ENCODE assay signal across 8 cellular contexts in the genomic region with DNA sequence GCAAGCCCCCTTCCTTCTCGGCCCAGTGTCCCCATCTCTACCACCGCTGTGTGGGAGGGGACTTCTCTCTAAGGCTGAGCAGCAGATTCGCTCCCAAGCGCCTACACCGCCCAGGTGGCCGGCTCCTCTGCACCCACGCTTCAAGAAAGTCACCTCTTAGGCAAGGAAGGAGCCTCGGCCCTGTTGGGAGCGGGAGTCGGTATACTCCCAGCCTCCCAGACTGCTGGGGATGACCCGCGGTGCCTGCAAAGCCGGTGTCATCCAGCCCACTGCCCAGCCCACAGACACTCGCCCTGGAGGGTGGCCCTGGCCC. TPM values are rescaled to one million over a fixed set of nuclear protein-coding genes. Genes with fewer than 3 reads are reported as not detected.
DNase-seq lines count a peak whose midpoint lies in the region; ATAC-seq and TF ChIP-seq lines count a peak whose summit lies in the region.
"Had no signal": no experiment of that assay in that cellular context is flagged by ENCODE, and none has a peak within 500 bp of the region (broad histone marks: within the 10 kb centered on the region; RNA-seq: fewer than 3 reads in every experiment).

No MANE protein-coding gene starts in this region.

- no peak for ATAC-seq in activated CD8-positive, alpha-beta T cell treated with anti-CD3 and anti-CD28 coated beads for 36 hours
- ATAC-seq in stimulated activated effector memory CD8-positive, alpha-beta T cell treated with anti-CD3 and anti-CD28 coated beads, Interleukin-12 subunit alpha, Interleukin-12 subunit beta, amount 100 ng/mL, for 72 hours = peak; percentile 19
- ATAC-seq in HG03439 (IDR thresholded peaks at IDR 0.05; ENCODE audit: unreplicated experiment) (no peak), GM21737 (IDR thresholded peaks at IDR 0.05; ENCODE audit: unreplicated experiment) (no peak), HG02759 (IDR thresholded peaks at IDR 0.05; ENCODE audit: unreplicated experiment) (no peak)

- no peaks in the 10 kb centered on the region for H3K9me3 Mint-ChIP-seq in activated CD8-positive, alpha-beta T cell treated with anti-CD3 and anti-CD28 coated beads for 36 hours
- H3K9me3 Mint-ChIP-seq in stimulated activated effector memory CD8-positive, alpha-beta T cell treated with anti-CD3 and anti-CD28 coated beads, Interleukin-12 subunit alpha, Interleukin-12 subunit beta, amount 100 ng/mL, for 72 hours = no peaks in the 10 kb centered on the region

- peak overlapping the region; percentile 43 for H3K4me3 Mint-ChIP-seq in activated CD8-positive, alpha-beta T cell treated with anti-CD3 and anti-CD28 coated beads for 36 hours
- H3K4me3 Mint-ChIP-seq in stimulated activated effector memory CD8-positive, alpha-beta T cell treated with anti-CD3 and anti-CD28 coated beads, Interleukin-12 subunit alpha, Interleukin-12 subunit beta, amount 100 ng/mL, for 72 hours = peak overlapping the region; percentile 59

- peaks cover 2% of the 10 kb centered on the region; the same call in 1 of the 2 replicates for H3K4me1 ChIP-seq in HEK293 (ENCODE audit: control insufficient read depth, insufficient read depth, low read length)

- no peak overlapping the region for H3K27ac ChIP-seq in HEK293 (ENCODE audit: extremely low read depth, low read depth, low read length)
- H3K27ac ChIP-seq: neutrophil had no signal

- H3K4me3 ChIP-seq in HEK293 (ENCODE audit: low read depth, low read length) (peak overlapping the region; percentile 41), iPS-11a (ENCODE audit: low read depth, low read length) (peak overlapping the region; percentile 33)

- no peak overlapping the region for H3K27ac Mint-ChIP-seq in activated CD8-positive, alpha-beta T cell treated with anti-CD3 and anti-CD28 coated beads for 36 hours
- no peak overlapping the region for H3K27ac Mint-ChIP-seq in stimulated activated effector memory CD8-positive, alpha-beta T cell treated with anti-CD3 and anti-CD28 coated beads, Interleukin-12 subunit alpha, Interleukin-12 subunit beta, amount 100 ng/mL, for 72 hours

- TF ChIP-seq CTCF in HEK293 (tag by site-specific recombination; IDR thresholded peaks at IDR 0.05) = no peak
- no peak for TF ChIP-seq CTCF in activated CD8-positive, alpha-beta T cell treated with anti-CD3 and anti-CD28 coated beads for 36 hours (IDR thresholded peaks at IDR 0.05)

- peaks cover 9% of the 10 kb centered on the region for H3K4me1 Mint-ChIP-seq in activated CD8-positive, alpha-beta T cell treated with anti-CD3 and anti-CD28 coated beads for 36 hours (ENCODE audit: low read depth)
- peaks cover 5% of the 10 kb centered on the region for H3K4me1 Mint-ChIP-seq in stimulated activated effector memory CD8-positive, alpha-beta T cell treated with anti-CD3 and anti-CD28 coated beads, Interleukin-12 subunit alpha, Interleukin-12 subunit beta, amount 100 ng/mL, for 72 hours

- POLR2A ChIA-PET in HEK293 (lab: Yijun Ruan, JAX) = no interaction called here
- POLR2A ChIA-PET in activated CD8-positive, alpha-beta T cell treated with anti-CD3 and anti-CD28 coated beads for 36 hours (lab: Charles Lee) = no interaction called here

- intact Hi-C loops in activated CD8-positive, alpha-beta T cell treated with anti-CD3 and anti-CD28 coated beads for 36 hours (cut with micrococcal nuclease) = no loop called here

- no peaks in the 10 kb centered on the region for H3K27me3 Mint-ChIP-seq in activated CD8-positive, alpha-beta T cell treated with anti-CD3 and anti-CD28 coated beads for 36 hours

- H3K36me3 ChIP-seq in HEK293 (ENCODE audit: control insufficient read depth in 2 of 2, insufficient read depth in 1 of 2, low read length in 2 of 2) = no peaks in the 10 kb centered on the region
- H3K36me3 ChIP-seq: neutrophil had no signal

- CTCF ChIA-PET in HEK293 (lab: Yijun Ruan, JAX) = interaction anchor here (0.9 to 5.9 kb wide), 12 partner anchors 10 to 110 kb away, joined by 3 to 119 read pairs (median 8); no protein-coding TSS in a partner anchor
- CTCF ChIA-PET in activated CD8-positive, alpha-beta T cell treated with anti-CD3 and anti-CD28 coated beads for 36 hours (lab: Charles Lee) = interaction anchor here (1.6 to 5.0 kb wide), 5 partner anchors 13 to 68 kb away, joined by 5 to 61 read pairs (median 13); no protein-coding TSS in a partner anchor

- no peaks in the 10 kb centered on the region for H3K36me3 Mint-ChIP-seq in activated CD8-positive, alpha-beta T cell treated with anti-CD3 and anti-CD28 coated beads for 36 hours (ENCODE audit: low read depth)
- H3K36me3 Mint-ChIP-seq in stimulated activated effector memory CD8-positive, alpha-beta T cell treated with anti-CD3 and anti-CD28 coated beads, Interleukin-12 subunit alpha, Interleukin-12 subunit beta, amount 100 ng/mL, for 72 hours = no peaks in the 10 kb centered on the region

- no peaks in the 10 kb centered on the region for H3K9me3 ChIP-seq in HEK293 (ENCODE audit: control insufficient read depth, insufficient read depth, low read depth, low read length)
- H3K9me3 ChIP-seq: neutrophil had no signal

- no peak for DNase-seq in activated CD8-positive, alpha-beta T cell treated with anti-CD3 and anti-CD28 coated beads for 36 hours
- DNase-seq in stimulated activated effector memory CD8-positive, alpha-beta T cell treated with anti-CD3 and anti-CD28 coated beads, Interleukin-12 subunit alpha, Interleukin-12 subunit beta, amount 100 ng/mL, for 72 hours (ENCODE audit: low spot score in 2 of 2) = no peak

TF ChIP-seq in HEK293, 187 proteins besides CTCF, POLR2A, EP300 and RAD21:
- TF ChIP-seq ZNF529 (tag by site-specific recombination; IDR thresholded peaks at IDR 0.05; ENCODE audit: insufficient replicate concordance) (no peak), ZNF585B (tag by site-specific recombination; IDR thresholded peaks at IDR 0.05) (no peak), YY1 (tag by site-specific recombination; IDR thresholded peaks at IDR 0.05) (no peak), ZNF664 (tag by site-specific recombination; IDR thresholded peaks at IDR 0.05) (no peak)
- TF ChIP-seq, protein P1, sequence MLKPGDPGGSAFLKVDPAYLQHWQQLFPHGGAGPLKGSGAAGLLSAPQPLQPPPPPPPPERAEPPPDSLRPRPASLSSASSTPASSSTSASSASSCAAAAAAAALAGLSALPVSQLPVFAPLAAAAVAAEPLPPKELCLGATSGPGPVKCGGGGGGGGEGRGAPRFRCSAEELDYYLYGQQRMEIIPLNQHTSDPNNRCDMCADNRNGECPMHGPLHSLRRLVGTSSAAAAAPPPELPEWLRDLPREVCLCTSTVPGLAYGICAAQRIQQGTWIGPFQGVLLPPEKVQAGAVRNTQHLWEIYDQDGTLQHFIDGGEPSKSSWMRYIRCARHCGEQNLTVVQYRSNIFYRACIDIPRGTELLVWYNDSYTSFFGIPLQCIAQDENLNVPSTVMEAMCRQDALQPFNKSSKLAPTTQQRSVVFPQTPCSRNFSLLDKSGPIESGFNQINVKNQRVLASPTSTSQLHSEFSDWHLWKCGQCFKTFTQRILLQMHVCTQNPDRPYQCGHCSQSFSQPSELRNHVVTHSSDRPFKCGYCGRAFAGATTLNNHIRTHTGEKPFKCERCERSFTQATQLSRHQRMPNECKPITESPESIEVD (tag by site-specific recombination; IDR thresholded peaks at IDR 0.05) = no peak
TF ChIP-seq in HEK293: peak in this region for 0.

RNA-seq across cellular contexts. Expression of a gene that starts 0.5 kb away (rescaled TPM):
- total RNA-seq in activated CD8-positive, alpha-beta T cell treated with anti-CD3 and anti-CD28 coated beads for 36 hours = not detected

RNA-seq across cellular contexts. Expression of a gene that starts 19.7 kb away (rescaled TPM):
- total RNA-seq in activated CD8-positive, alpha-beta T cell treated with anti-CD3 and anti-CD28 coated beads for 36 hours = not detected
